In the genomic region with DNA sequence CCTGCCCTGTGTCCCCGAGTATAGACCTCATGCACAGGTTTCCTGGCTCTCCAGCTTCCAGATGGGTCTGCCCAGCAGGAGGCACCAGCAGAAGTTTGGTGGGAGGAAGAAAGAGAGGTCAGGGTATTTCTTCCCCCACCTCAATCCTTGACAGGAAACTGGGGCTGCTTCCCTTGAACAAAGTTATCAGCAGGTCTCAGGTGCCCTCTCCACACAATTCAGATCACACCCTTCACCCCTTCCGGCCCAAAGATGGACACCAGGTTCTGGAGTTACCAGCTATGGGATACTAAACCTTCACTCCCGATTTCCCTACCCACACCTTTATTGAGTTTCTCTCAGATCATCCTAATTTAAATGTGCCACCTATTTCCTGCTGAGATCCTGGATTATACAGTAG, we compare ENCODE assay signal across 8 cellular contexts.
DNase-seq lines count a peak whose midpoint lies in the region; ATAC-seq and TF ChIP-seq lines count a peak whose summit lies in the region.

No MANE protein-coding gene starts in this region.

- H3K27ac ChIP-seq in DOHH2 (ENCODE audit: low read depth, low read length) (0 out of 2 replicates have a peak overlapping the region, but pooled peaks have one; percentile 13), parathyroid adenoma (no peak overlapping the region)

- H3K4me1 ChIP-seq in DOHH2 (ENCODE audit: control insufficient read depth, low read length) (peaks cover 65% of the 10 kb centered on the region), parathyroid adenoma (peaks cover 17% of the 10 kb centered on the region)

- TF ChIP-seq CTCF in DOHH2 (IDR thresholded peaks at IDR 0.05; ENCODE audit: low read depth, low read length, poor library complexity, severe bottlenecking) (no peak), epithelial cell of esophagus (IDR thresholded peaks at IDR 0.05; ENCODE audit: insufficient read depth, low read depth, low read length, missing control alignments) (no peak), parathyroid adenoma (IDR thresholded peaks at IDR 0.05) (no peak)

- no peak overlapping the region for H2AFZ ChIP-seq in parathyroid adenoma

- peak overlapping the region; percentile 98 for H3K4me2 ChIP-seq in DOHH2 (ENCODE audit: low read length)
- H3K4me2 ChIP-seq in parathyroid adenoma (ENCODE audit: low read length): peak overlapping the region; percentile 73

- DNase-seq in OCI-M1 (lab: John Stamatoyannopoulos, UW): peak; percentile 41
- no peak for DNase-seq in epithelial cell of esophagus (ENCODE audit: low read depth)
- DNase-seq in epidermal melanocyte (ENCODE audit: insufficient read length, low spot score): no peak
- DNase-seq in hypothalamus (lab: John Stamatoyannopoulos, UW): no peak

- H3F3A ChIP-seq in DOHH2 (ENCODE audit: control insufficient read depth, insufficient read depth): peaks cover 8% of the 10 kb centered on the region; the same call in 1 of the 2 replicates

- H4K20me1 ChIP-seq in DOHH2 (ENCODE audit: control insufficient read depth, insufficient read depth, low read depth, low read length): peaks cover 11% of the 10 kb centered on the region; the same call in 1 of the 2 replicates

- no peak overlapping the region for H3K9ac ChIP-seq in parathyroid adenoma

- H3K9me3 ChIP-seq in DOHH2 (ENCODE audit: control insufficient read depth, insufficient read depth, low read length) (no peaks in the 10 kb centered on the region), parathyroid adenoma (ENCODE audit: control insufficient read depth, low read length) (no peaks in the 10 kb centered on the region)

- H3K27me3 ChIP-seq in DOHH2 (ENCODE audit: control insufficient read depth, low read length) (no peaks in the 10 kb centered on the region), parathyroid adenoma (ENCODE audit: control insufficient read depth, insufficient read depth, low read length) (no peaks in the 10 kb centered on the region)

- H3K79me2 ChIP-seq in DOHH2 (ENCODE audit: control insufficient read depth, low read length): peaks cover 92% of the 10 kb centered on the region
- H3K79me2 ChIP-seq in parathyroid adenoma: peaks cover 53% of the 10 kb centered on the region

- H3K4me3 ChIP-seq in DOHH2 (ENCODE audit: low read length) (peak overlapping the region; percentile 93), epithelial cell of esophagus (ENCODE audit: low read length) (peak overlapping the region; percentile 98), parathyroid adenoma (ENCODE audit: low read depth, low read length) (peak overlapping the region; percentile 96)

- TF ChIP-seq POLR2A in GM18505 (IDR thresholded peaks at IDR 0.05; ENCODE audit: borderline replicate concordance, extremely low read depth, insufficient read depth, insufficient read length): no peak

- no peaks in the 10 kb centered on the region for H3K9me2 ChIP-seq in DOHH2 (replicated peaks; ENCODE audit: control insufficient read depth, low read length)

- ATAC-seq in HG03025 (IDR thresholded peaks at IDR 0.05; ENCODE audit: low FRiP score, unreplicated experiment): no peak
- ATAC-seq in GM18505 (IDR thresholded peaks at IDR 0.05; ENCODE audit: unreplicated experiment): no peak

- H3K36me3 ChIP-seq in DOHH2 (ENCODE audit: control insufficient read depth, low read length): peaks cover 69% of the 10 kb centered on the region
- H3K36me3 ChIP-seq in parathyroid adenoma (ENCODE audit: control insufficient read depth, insufficient read depth, low read length): no peaks in the 10 kb centered on the region
